In the genomic region with DNA sequence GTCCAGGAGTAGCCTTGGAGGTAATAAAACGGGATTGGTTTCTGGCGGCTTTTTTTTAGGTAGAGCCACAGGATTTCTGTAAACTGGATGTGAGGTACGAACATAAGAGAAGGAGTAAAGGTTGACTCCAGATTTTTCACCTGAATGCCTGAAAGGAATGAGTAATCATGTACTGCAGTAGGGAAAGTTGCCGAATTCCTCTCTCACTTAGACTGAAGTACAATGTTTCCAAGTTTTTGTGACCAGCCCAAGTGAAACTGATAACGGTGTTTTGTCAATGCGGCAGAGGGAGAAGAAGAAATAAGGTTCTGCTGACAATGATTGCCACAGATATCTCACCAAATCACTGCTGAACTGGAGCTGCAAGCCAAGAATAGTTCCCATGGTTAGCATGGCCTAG, we compare ENCODE assay signal across 1 cellular context.
TF ChIP-seq lines count a peak whose summit lies in the region.

No MANE protein-coding gene starts in this region.

TF ChIP-seq in WTC11, 78 proteins besides CTCF, POLR2A, EP300 and RAD21 (continued from another document):
- TF ChIP-seq, protein P1, sequence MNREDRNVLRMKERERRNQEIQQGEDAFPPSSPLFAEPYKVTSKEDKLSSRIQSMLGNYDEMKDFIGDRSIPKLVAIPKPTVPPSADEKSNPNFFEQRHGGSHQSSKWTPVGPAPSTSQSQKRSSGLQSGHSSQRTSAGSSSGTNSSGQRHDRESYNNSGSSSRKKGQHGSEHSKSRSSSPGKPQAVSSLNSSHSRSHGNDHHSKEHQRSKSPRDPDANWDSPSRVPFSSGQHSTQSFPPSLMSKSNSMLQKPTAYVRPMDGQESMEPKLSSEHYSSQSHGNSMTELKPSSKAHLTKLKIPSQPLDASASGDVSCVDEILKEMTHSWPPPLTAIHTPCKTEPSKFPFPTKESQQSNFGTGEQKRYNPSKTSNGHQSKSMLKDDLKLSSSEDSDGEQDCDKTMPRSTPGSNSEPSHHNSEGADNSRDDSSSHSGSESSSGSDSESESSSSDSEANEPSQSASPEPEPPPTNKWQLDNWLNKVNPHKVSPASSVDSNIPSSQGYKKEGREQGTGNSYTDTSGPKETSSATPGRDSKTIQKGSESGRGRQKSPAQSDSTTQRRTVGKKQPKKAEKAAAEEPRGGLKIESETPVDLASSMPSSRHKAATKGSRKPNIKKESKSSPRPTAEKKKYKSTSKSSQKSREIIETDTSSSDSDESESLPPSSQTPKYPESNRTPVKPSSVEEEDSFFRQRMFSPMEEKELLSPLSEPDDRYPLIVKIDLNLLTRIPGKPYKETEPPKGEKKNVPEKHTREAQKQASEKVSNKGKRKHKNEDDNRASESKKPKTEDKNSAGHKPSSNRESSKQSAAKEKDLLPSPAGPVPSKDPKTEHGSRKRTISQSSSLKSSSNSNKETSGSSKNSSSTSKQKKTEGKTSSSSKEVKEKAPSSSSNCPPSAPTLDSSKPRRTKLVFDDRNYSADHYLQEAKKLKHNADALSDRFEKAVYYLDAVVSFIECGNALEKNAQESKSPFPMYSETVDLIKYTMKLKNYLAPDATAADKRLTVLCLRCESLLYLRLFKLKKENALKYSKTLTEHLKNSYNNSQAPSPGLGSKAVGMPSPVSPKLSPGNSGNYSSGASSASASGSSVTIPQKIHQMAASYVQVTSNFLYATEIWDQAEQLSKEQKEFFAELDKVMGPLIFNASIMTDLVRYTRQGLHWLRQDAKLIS (CRISPR knock-in tag; IDR thresholded peaks at IDR 0.05; ENCODE audit: borderline replicate concordance), result no peak
- TF ChIP-seq CREM (CRISPR knock-in tag; IDR thresholded peaks at IDR 0.05) (no peak), GTF2I (CRISPR knock-in tag; conservative IDR thresholded peaks at IDR 0.05) (no peak), ESRRA (CRISPR knock-in tag; IDR thresholded peaks at IDR 0.05; ENCODE audit: borderline replicate concordance) (no peak), CBFB (CRISPR knock-in tag; IDR thresholded peaks at IDR 0.05; ENCODE audit: low read depth) (no peak), TCF7 (CRISPR knock-in tag; IDR thresholded peaks at IDR 0.05; ENCODE audit: low read depth) (no peak)
- TF ChIP-seq, protein P2, sequence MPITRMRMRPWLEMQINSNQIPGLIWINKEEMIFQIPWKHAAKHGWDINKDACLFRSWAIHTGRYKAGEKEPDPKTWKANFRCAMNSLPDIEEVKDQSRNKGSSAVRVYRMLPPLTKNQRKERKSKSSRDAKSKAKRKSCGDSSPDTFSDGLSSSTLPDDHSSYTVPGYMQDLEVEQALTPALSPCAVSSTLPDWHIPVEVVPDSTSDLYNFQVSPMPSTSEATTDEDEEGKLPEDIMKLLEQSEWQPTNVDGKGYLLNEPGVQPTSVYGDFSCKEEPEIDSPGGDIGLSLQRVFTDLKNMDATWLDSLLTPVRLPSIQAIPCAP (CRISPR knock-in tag; IDR thresholded peaks at IDR 0.05), result no peak
- TF ChIP-seq, protein P3, sequence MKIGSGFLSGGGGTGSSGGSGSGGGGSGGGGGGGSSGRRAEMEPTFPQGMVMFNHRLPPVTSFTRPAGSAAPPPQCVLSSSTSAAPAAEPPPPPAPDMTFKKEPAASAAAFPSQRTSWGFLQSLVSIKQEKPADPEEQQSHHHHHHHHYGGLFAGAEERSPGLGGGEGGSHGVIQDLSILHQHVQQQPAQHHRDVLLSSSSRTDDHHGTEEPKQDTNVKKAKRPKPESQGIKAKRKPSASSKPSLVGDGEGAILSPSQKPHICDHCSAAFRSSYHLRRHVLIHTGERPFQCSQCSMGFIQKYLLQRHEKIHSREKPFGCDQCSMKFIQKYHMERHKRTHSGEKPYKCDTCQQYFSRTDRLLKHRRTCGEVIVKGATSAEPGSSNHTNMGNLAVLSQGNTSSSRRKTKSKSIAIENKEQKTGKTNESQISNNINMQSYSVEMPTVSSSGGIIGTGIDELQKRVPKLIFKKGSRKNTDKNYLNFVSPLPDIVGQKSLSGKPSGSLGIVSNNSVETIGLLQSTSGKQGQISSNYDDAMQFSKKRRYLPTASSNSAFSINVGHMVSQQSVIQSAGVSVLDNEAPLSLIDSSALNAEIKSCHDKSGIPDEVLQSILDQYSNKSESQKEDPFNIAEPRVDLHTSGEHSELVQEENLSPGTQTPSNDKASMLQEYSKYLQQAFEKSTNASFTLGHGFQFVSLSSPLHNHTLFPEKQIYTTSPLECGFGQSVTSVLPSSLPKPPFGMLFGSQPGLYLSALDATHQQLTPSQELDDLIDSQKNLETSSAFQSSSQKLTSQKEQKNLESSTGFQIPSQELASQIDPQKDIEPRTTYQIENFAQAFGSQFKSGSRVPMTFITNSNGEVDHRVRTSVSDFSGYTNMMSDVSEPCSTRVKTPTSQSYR (CRISPR knock-in tag; IDR thresholded peaks at IDR 0.05), result no peak
- TF ChIP-seq, protein P4, sequence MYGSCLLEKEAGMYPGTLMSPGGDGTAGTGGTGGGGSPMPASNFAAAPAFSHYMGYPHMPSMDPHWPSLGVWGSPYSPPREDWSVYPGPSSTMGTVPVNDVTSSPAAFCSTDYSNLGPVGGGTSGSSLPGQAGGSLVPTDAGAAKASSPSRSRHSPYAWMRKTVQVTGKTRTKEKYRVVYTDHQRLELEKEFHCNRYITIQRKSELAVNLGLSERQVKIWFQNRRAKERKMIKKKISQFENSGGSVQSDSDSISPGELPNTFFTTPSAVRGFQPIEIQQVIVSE (CRISPR knock-in tag; IDR thresholded peaks at IDR 0.05; ENCODE audit: borderline replicate concordance), result no peak
